Comparison of ENCODE assay signal across 9 cellular contexts in genomic region chr3:16509721-16510619, GRCh38. TPM values are rescaled to one million over a fixed set of nuclear protein-coding genes. Genes with fewer than 3 reads are reported as not detected.
DNase-seq lines count a peak whose midpoint lies in the region; ATAC-seq and TF ChIP-seq lines count a peak whose summit lies in the region.
"Had no signal": no experiment of that assay in that cellular context is flagged by ENCODE, and none has a peak within 500 bp of the region (broad histone marks: within the 10 kb centered on the region; RNA-seq: fewer than 3 reads in every experiment).

No MANE protein-coding gene starts in this region.

- intact Hi-C loops in activated naive CD4-positive, alpha-beta T cell treated with anti-CD3 and anti-CD28 coated beads for 36 hours (cut with micrococcal nuclease) = loop anchor here (1.0 to 5.0 kb wide), 6 partner anchors 14 to 1912 kb away; no protein-coding TSS in a partner anchor

- H3K27me3 Mint-ChIP-seq in activated naive CD4-positive, alpha-beta T cell treated with anti-CD3 and anti-CD28 coated beads for 36 hours (ENCODE audit: low read depth) = no peaks in the 10 kb centered on the region
- no peaks in the 10 kb centered on the region for H3K27me3 Mint-ChIP-seq in activated naive CD8-positive, alpha-beta T cell treated with anti-CD3 and anti-CD28 coated beads for 36 hours

- H3K4me3 Mint-ChIP-seq in activated naive CD4-positive, alpha-beta T cell treated with anti-CD3 and anti-CD28 coated beads for 36 hours = peak overlapping the region; percentile 61
- peak overlapping the region; percentile 98 for H3K4me3 Mint-ChIP-seq in activated naive CD8-positive, alpha-beta T cell treated with anti-CD3 and anti-CD28 coated beads for 36 hours

- peaks cover 12 to 92% (median 77%) of the 10 kb centered on the region in 5 donors for H3K4me1 ChIP-seq in subcutaneous abdominal adipose tissue (ENCODE audit: control insufficient read depth in 5 of 5, insufficient read depth in 5 of 5, low read length in 5 of 5)

- POLR2A ChIA-PET in HEK293T (lab: Yijun Ruan, JAX) = no interaction called here

- H3K27ac ChIP-seq in subcutaneous abdominal adipose tissue (ENCODE audit: low read depth, low read length) = peak overlapping the region; percentile 91
- H3K27ac ChIP-seq: C4-2B had no signal

- H3K9ac ChIP-seq in subcutaneous abdominal adipose tissue (ENCODE audit: low read length in 5 of 5) = peak overlapping the region in 4 of 5 donors; percentile 21 to 64 (median 52)

- no peaks in the 10 kb centered on the region for H3K9me3 Mint-ChIP-seq in activated naive CD4-positive, alpha-beta T cell treated with anti-CD3 and anti-CD28 coated beads for 36 hours
- H3K9me3 Mint-ChIP-seq in activated naive CD8-positive, alpha-beta T cell treated with anti-CD3 and anti-CD28 coated beads for 36 hours = no peaks in the 10 kb centered on the region

- H3K4me3 ChIP-seq in subcutaneous abdominal adipose tissue (ENCODE audit: low read depth in 1 of 5, low read length in 5 of 5) = peak overlapping the region in 2 of 5 donors; percentile 36 to 55

- H3K27me3 ChIP-seq in subcutaneous abdominal adipose tissue (ENCODE audit: control insufficient read depth in 5 of 5, insufficient read depth in 4 of 5, low read length in 5 of 5) = no peaks in the 10 kb centered on the region

- no peaks in the 10 kb centered on the region for H3K9me3 ChIP-seq in subcutaneous abdominal adipose tissue (ENCODE audit: control insufficient read depth in 5 of 5, low read length in 5 of 5)

- DNase-seq in activated naive CD4-positive, alpha-beta T cell treated with anti-CD3 and anti-CD28 coated beads for 36 hours = peak; percentile 49
- DNase-seq in activated naive CD4-positive, alpha-beta T cell (lab: John Stamatoyannopoulos, UW) = no peak
- no peak for DNase-seq in activated naive CD8-positive, alpha-beta T cell treated with anti-CD3 and anti-CD28 coated beads for 36 hours
- no peak for DNase-seq in 8988T
- DNase-seq in HEK293T (ENCODE audit: extremely low spot score) = no peak
- DNase-seq in DMS 273 (lab: John Stamatoyannopoulos, UW; ENCODE audit: unreplicated experiment) = no peak

- peaks cover 66% of the 10 kb centered on the region for H3K4me1 Mint-ChIP-seq in activated naive CD4-positive, alpha-beta T cell treated with anti-CD3 and anti-CD28 coated beads for 36 hours (ENCODE audit: low read depth)
- H3K4me1 Mint-ChIP-seq in activated naive CD8-positive, alpha-beta T cell treated with anti-CD3 and anti-CD28 coated beads for 36 hours = peaks cover 69% of the 10 kb centered on the region

- H3K27ac Mint-ChIP-seq in activated naive CD4-positive, alpha-beta T cell treated with anti-CD3 and anti-CD28 coated beads for 36 hours = peak overlapping the region; percentile 100
- H3K27ac Mint-ChIP-seq in activated naive CD8-positive, alpha-beta T cell treated with anti-CD3 and anti-CD28 coated beads for 36 hours = peak overlapping the region; percentile 98

- H3K36me3 ChIP-seq in subcutaneous abdominal adipose tissue (ENCODE audit: control insufficient read depth in 5 of 5, insufficient read depth in 5 of 5, low read length in 5 of 5) = peaks cover 0 to 7% (median 0%) of the 10 kb centered on the region in 5 donors

- peaks cover 41% of the 10 kb centered on the region for H3K36me3 Mint-ChIP-seq in activated naive CD4-positive, alpha-beta T cell treated with anti-CD3 and anti-CD28 coated beads for 36 hours (ENCODE audit: low read depth)
- H3K36me3 Mint-ChIP-seq in activated naive CD8-positive, alpha-beta T cell treated with anti-CD3 and anti-CD28 coated beads for 36 hours = peaks cover 65% of the 10 kb centered on the region

- ATAC-seq in HG02885 (IDR thresholded peaks at IDR 0.05; ENCODE audit: poor library complexity, unreplicated experiment) = peak; percentile 21

- CTCF ChIA-PET in activated naive CD4-positive, alpha-beta T cell treated with anti-CD3 and anti-CD28 coated beads for 36 hours (lab: Charles Lee) = interaction anchor here (1.6 kb wide), 1 partner anchor 9 kb away, joined by 4 read pairs; no protein-coding TSS in a partner anchor
- CTCF ChIA-PET in HEK293T (lab: Yijun Ruan, JAX) = no interaction called here

TF ChIP-seq in HEK293T, 16 proteins besides CTCF, POLR2A, EP300 and RAD21:
- no peak for TF ChIP-seq ZNF384 (IDR thresholded peaks at IDR 0.05)
- TF ChIP-seq CTBP1 (IDR thresholded peaks at IDR 0.05; ENCODE audit: borderline replicate concordance) = no peak
- no peak for TF ChIP-seq SUZ12 (IDR thresholded peaks at IDR 0.05)
- TF ChIP-seq FOXM1 (IDR thresholded peaks at IDR 0.05; ENCODE audit: borderline replicate concordance) = no peak
- TF ChIP-seq FOXK2 (IDR thresholded peaks at IDR 0.05) = no peak
- TF ChIP-seq LEF1 (IDR thresholded peaks at IDR 0.05; ENCODE audit: borderline replicate concordance) = no peak
- no peak for TF ChIP-seq ARNT (IDR thresholded peaks at IDR 0.05)
- TF ChIP-seq TARDBP (IDR thresholded peaks at IDR 0.05) = no peak
- TF ChIP-seq NFRKB (IDR thresholded peaks at IDR 0.05) = no peak
- TF ChIP-seq, protein P1, sequence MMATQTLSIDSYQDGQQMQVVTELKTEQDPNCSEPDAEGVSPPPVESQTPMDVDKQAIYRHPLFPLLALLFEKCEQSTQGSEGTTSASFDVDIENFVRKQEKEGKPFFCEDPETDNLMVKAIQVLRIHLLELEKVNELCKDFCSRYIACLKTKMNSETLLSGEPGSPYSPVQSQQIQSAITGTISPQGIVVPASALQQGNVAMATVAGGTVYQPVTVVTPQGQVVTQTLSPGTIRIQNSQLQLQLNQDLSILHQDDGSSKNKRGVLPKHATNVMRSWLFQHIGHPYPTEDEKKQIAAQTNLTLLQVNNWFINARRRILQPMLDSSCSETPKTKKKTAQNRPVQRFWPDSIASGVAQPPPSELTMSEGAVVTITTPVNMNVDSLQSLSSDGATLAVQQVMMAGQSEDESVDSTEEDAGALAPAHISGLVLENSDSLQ (IDR thresholded peaks at IDR 0.05) = no peak
- no peak for TF ChIP-seq SP1 (IDR thresholded peaks at IDR 0.05)
- TF ChIP-seq BHLHE40 (IDR thresholded peaks at IDR 0.05; ENCODE audit: borderline replicate concordance) = no peak
- TF ChIP-seq FOXA1 (IDR thresholded peaks at IDR 0.05) = no peak
- no peak for TF ChIP-seq HDGF (IDR thresholded peaks at IDR 0.05; ENCODE audit: borderline replicate concordance)
- no peak for TF ChIP-seq L3MBTL2 (conservative IDR thresholded peaks at IDR 0.05)
- TF ChIP-seq ELF4 (IDR thresholded peaks at IDR 0.05) = no peak

RNA-seq across cellular contexts. Expression of gene RFTN1, which starts 3.5 kb away (rescaled TPM):
- 100 to 1,000 TPM in 1 of 2 experiments, 10 to 100 TPM in 1; 95.9 to 109 TPM for total RNA-seq in activated naive CD4-positive, alpha-beta T cell treated with anti-CD3 and anti-CD28 coated beads for 36 hours
- total RNA-seq in activated naive CD8-positive, alpha-beta T cell treated with anti-CD3 and anti-CD28 coated beads for 36 hours = 10 to 100 TPM; 84.2 to 84.8 TPM
